Comparison of ENCODE assay signal across 1 cellular context in genomic region chr3:114056130-114057010, GRCh38.
TF ChIP-seq lines count a peak whose summit lies in the region.

Gene CCDC191 (minus strand): TSS chr3:114056526. CDS start chr3:114056466, 60 bp downstream.
Gene QTRT2 (plus strand): TSS chr3:114056737. CDS start chr3:114065258, 8,521 bp downstream.

TF ChIP-seq in HepG2, 621 proteins besides CTCF, POLR2A, EP300 and RAD21 (continued from another document and continues in another):
- TF ChIP-seq NFKBIZ (CRISPR knock-in tag; IDR thresholded peaks at IDR 0.05): 0 out of 2 replicates have a peak, but pooled peaks have one; percentile 25
- TF ChIP-seq BCLAF1 (IDR thresholded peaks at IDR 0.05): no peak
- TF ChIP-seq PPARG (CRISPR knock-in tag; conservative IDR thresholded peaks at IDR 0.05): no peak
- TF ChIP-seq ZNF646 (CRISPR knock-in tag; IDR thresholded peaks at IDR 0.05): no peak
- peak; percentile 30; the same call in 1 of the 2 replicates for TF ChIP-seq ZNF274 (CRISPR knock-in tag; IDR thresholded peaks at IDR 0.05)
- no peak for TF ChIP-seq GRHL1 (CRISPR knock-in tag; conservative IDR thresholded peaks at IDR 0.05)
- TF ChIP-seq HMGA1 (CRISPR knock-in tag; conservative IDR thresholded peaks at IDR 0.05): no peak
- no peak for TF ChIP-seq TOE1 (CRISPR knock-in tag; IDR thresholded peaks at IDR 0.05)
- TF ChIP-seq FOXK1 (CRISPR knock-in tag; IDR thresholded peaks at IDR 0.05; ENCODE audit: borderline replicate concordance, low read depth): peak; percentile 93
- TF ChIP-seq PTBP1 (IDR thresholded peaks at IDR 0.05; ENCODE audit: low read depth, low read length, poor library complexity, severe bottlenecking): no peak
- TF ChIP-seq TBL1XR1 (IDR thresholded peaks at IDR 0.05; ENCODE audit: borderline replicate concordance, low read length, partially characterized antibody): peak; percentile 61
- TF ChIP-seq YEATS2 (CRISPR knock-in tag; IDR thresholded peaks at IDR 0.05; ENCODE audit: borderline replicate concordance): peak; percentile 83
- no peak for TF ChIP-seq MBNL3 (CRISPR knock-in tag; conservative IDR thresholded peaks at IDR 0.05)
- TF ChIP-seq RXRB (CRISPR knock-in tag; IDR thresholded peaks at IDR 0.05; ENCODE audit: borderline replicate concordance): no peak; the same call in 1 of the 2 replicates
- TF ChIP-seq HCFC1 (IDR thresholded peaks at IDR 0.05; ENCODE audit: low read depth, low read length): peak; percentile 99
- TF ChIP-seq SATB2 (CRISPR knock-in tag; IDR thresholded peaks at IDR 0.05): peak; percentile 16; the same call in 1 of the 2 replicates
- peak; percentile 61; the same call in 1 of the 2 replicates for TF ChIP-seq ZNF33B (CRISPR knock-in tag; IDR thresholded peaks at IDR 0.05)
- no peak for TF ChIP-seq ZNF383 (CRISPR knock-in tag; IDR thresholded peaks at IDR 0.05; ENCODE audit: borderline replicate concordance)
- TF ChIP-seq ZNF784 (CRISPR knock-in tag; IDR thresholded peaks at IDR 0.05; ENCODE audit: borderline replicate concordance): peak; percentile 82; the same call in 1 of the 2 replicates
- no peak for TF ChIP-seq NR2F2 (IDR thresholded peaks at IDR 0.05; ENCODE audit: borderline replicate concordance, low read depth)
- peak; percentile 32 for TF ChIP-seq SP2 (CRISPR knock-in tag; IDR thresholded peaks at IDR 0.05)
- no peak for TF ChIP-seq SKI (IDR thresholded peaks at IDR 0.05; ENCODE audit: partially characterized antibody)
- no peak for TF ChIP-seq AKAP8 (CRISPR knock-in tag; IDR thresholded peaks at IDR 0.05)
- no peak for TF ChIP-seq CREBL2 (CRISPR knock-in tag; IDR thresholded peaks at IDR 0.05; ENCODE audit: borderline replicate concordance)
- TF ChIP-seq ZNF598 (CRISPR knock-in tag; IDR thresholded peaks at IDR 0.05; ENCODE audit: borderline replicate concordance): peak; percentile 61
- TF ChIP-seq ZNF816 (CRISPR knock-in tag; IDR thresholded peaks at IDR 0.05; ENCODE audit: borderline replicate concordance): no peak
- TF ChIP-seq ZSCAN5A (CRISPR knock-in tag; IDR thresholded peaks at IDR 0.05; ENCODE audit: borderline replicate concordance): no peak; the same call in 1 of the 2 replicates
- no peak for TF ChIP-seq CBX5 (CRISPR knock-in tag; IDR thresholded peaks at IDR 0.05; ENCODE audit: borderline replicate concordance)
- TF ChIP-seq CENPBD1 (CRISPR knock-in tag; IDR thresholded peaks at IDR 0.05; ENCODE audit: borderline replicate concordance, low read depth): no peak
- no peak for TF ChIP-seq NR1H2 (CRISPR knock-in tag; IDR thresholded peaks at IDR 0.05; ENCODE audit: borderline replicate concordance, low read depth)
- TF ChIP-seq ZNF333 (CRISPR knock-in tag; IDR thresholded peaks at IDR 0.05; ENCODE audit: borderline replicate concordance): 0 out of 2 replicates have a peak, but pooled peaks have one; percentile 25
- TF ChIP-seq HMGXB4 (CRISPR knock-in tag; IDR thresholded peaks at IDR 0.05; ENCODE audit: borderline replicate concordance in 1 of 2, low read depth in 1 of 2): peak; percentile 52 to 65; a peak in 3 of 4 replicates
- peak; percentile 37; the same call in 1 of the 2 replicates for TF ChIP-seq ZNF580 (CRISPR knock-in tag; IDR thresholded peaks at IDR 0.05; ENCODE audit: borderline replicate concordance, low read depth)
- TF ChIP-seq ZSCAN31 (CRISPR knock-in tag; IDR thresholded peaks at IDR 0.05; ENCODE audit: low read depth): no peak
- TF ChIP-seq SNAPC2 (CRISPR knock-in tag; IDR thresholded peaks at IDR 0.05): no peak
- TF ChIP-seq DZIP1 (CRISPR knock-in tag; IDR thresholded peaks at IDR 0.05): no peak
- TF ChIP-seq ZKSCAN8 (CRISPR knock-in tag; IDR thresholded peaks at IDR 0.05; ENCODE audit: borderline replicate concordance): no peak
- TF ChIP-seq NFATC3 (CRISPR knock-in tag; IDR thresholded peaks at IDR 0.05): 0 out of 2 replicates have a peak, but pooled peaks have one; percentile 61
- no peak for TF ChIP-seq FOXO1 (CRISPR knock-in tag; IDR thresholded peaks at IDR 0.05)
- TF ChIP-seq TBX3 (IDR thresholded peaks at IDR 0.05; ENCODE audit: borderline replicate concordance): no peak
- TF ChIP-seq HIVEP1 (CRISPR knock-in tag; IDR thresholded peaks at IDR 0.05): no peak; the same call in 1 of the 2 replicates
- no peak for TF ChIP-seq SOX6 (IDR thresholded peaks at IDR 0.05)
- TF ChIP-seq SOX6 (CRISPR knock-in tag; IDR thresholded peaks at IDR 0.05): peak; percentile 74
- no peak for TF ChIP-seq ZSCAN12 (CRISPR knock-in tag; IDR thresholded peaks at IDR 0.05)
- no peak for TF ChIP-seq PRMT3 (CRISPR knock-in tag; IDR thresholded peaks at IDR 0.05; ENCODE audit: borderline replicate concordance, low read depth)
- TF ChIP-seq KDM3A (CRISPR knock-in tag; IDR thresholded peaks at IDR 0.05; ENCODE audit: low read depth): no peak
